Comparison of ENCODE assay signal across 8 cellular contexts in the genomic region with DNA sequence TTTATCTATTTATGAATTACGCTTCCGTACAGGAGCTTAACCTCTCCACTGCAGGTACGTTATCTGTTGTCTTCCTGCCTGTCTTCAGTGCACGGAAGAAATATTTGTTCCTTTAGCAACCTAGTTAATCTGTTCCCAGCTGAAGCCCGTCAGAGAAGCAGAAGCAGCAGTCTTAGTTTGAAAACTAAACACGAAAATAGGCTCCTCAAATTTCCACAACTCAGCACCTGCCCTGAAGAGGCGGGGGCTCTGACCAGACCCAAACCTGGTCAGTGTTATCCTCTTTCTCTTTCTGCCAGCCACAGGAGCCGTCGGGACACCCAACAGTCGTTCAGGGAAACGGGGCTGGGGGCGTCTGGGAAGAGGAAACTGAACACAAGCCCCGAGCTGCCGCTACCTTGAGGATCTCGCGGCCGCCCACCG. TPM values are rescaled to one million over a fixed set of nuclear protein-coding genes. Genes with fewer than 3 reads are reported as not detected.
DNase-seq lines count a peak whose midpoint lies in the region; ATAC-seq, FAIRE-seq and TF ChIP-seq lines count a peak whose summit lies in the region.

No MANE protein-coding gene starts in this region.

- no peaks in the 10 kb centered on the region; the same call in 1 of the 2 replicates for H3K79me1 ChIP-seq in H1 (ENCODE audit: low read depth, low read length)

- H3K9ac ChIP-seq in OCI-LY3 (ENCODE audit: low read length), result peak overlapping the region; percentile 94
- peak overlapping the region; percentile 63 to 97 (median 96) for H3K9ac ChIP-seq in H1 (replicated peaks in 1 of 4; ENCODE audit: extremely low read depth in 1 of 4, low read depth in 3 of 4, low read length in 3 of 4)

- H3K36me3 Mint-ChIP-seq in activated CD4-positive, alpha-beta T cell treated with anti-CD3 and anti-CD28 coated beads, Interleukin-2, amount 10 ng/mL, durations not matched to agents 24 days and 14 days (ENCODE audit: low read depth), result peaks cover 35% of the 10 kb centered on the region

- peak overlapping the region; percentile 98; the same call in 1 of the 2 replicates for H4K8ac ChIP-seq in H1 (ENCODE audit: extremely low read depth, insufficient read depth, low read length)

- H3K4ac ChIP-seq in H1 (replicated peaks; ENCODE audit: insufficient read length, low read depth, low read length), result peak overlapping the region; percentile 82

- peaks cover 46% of the 10 kb centered on the region for H3K4me1 Mint-ChIP-seq in activated CD4-positive, alpha-beta T cell treated with anti-CD3 and anti-CD28 coated beads, Interleukin-2, amount 10 ng/mL, durations not matched to agents 24 days and 14 days

- H3K9me3 ChIP-seq in OCI-LY3 (ENCODE audit: insufficient read depth, low read length), result no peaks in the 10 kb centered on the region
- H3K9me3 ChIP-seq in H1 (ENCODE audit: insufficient read depth in 2 of 2, low read depth in 1 of 2, low read length in 1 of 2), result no peaks in the 10 kb centered on the region
- peaks cover 2% of the 10 kb centered on the region for H3K9me3 ChIP-seq in neuron (ENCODE audit: low read length)

- WGBS in H1 (ENCODE audit: extremely low coverage in 1 of 2, insufficient coverage in 1 of 2, insufficient read length in 1 of 2, insufficient replicate concordance in 2 of 2, low coverage in 1 of 2, low lambda C conversion rate in 2 of 2, missing lambda C conversion rate in 1 of 2), 2 experiments, result 2% methylated on average over 18 of the region's 18 CpGs; no CpG with 5 or more reads in 1 of the 2 experiments

- H2BK5ac ChIP-seq in H1 (ENCODE audit: low read depth, low read length), result peak overlapping the region; percentile 91

- peak overlapping the region; percentile 96 for H4K5ac ChIP-seq in H1 (ENCODE audit: insufficient read length, low read depth, low read length)

- TF ChIP-seq RAD21 in H1 (IDR thresholded peaks at IDR 0.05 in 1 of 2, conservative IDR thresholded peaks at IDR 0.05 in 1 of 2; ENCODE audit: low read depth in 2 of 2, low read length in 2 of 2), result no peak

- peak overlapping the region; percentile 99 for H3K27ac Mint-ChIP-seq in activated CD4-positive, alpha-beta T cell treated with anti-CD3 and anti-CD28 coated beads, Interleukin-2, amount 10 ng/mL, durations not matched to agents 24 days and 14 days

- H2AFZ ChIP-seq in OCI-LY3 (ENCODE audit: low read depth, low read length) (peak overlapping the region; percentile 93; the same call in 1 of the 2 replicates), H1 (ENCODE audit: low read length) (peak overlapping the region; percentile 0; the same call in 1 of the 2 replicates), neuron (ENCODE audit: low read depth, low read length) (peak overlapping the region; percentile 50)

- H3K14ac ChIP-seq in H1 (ENCODE audit: insufficient read length), result no peak overlapping the region

- H2AK5ac ChIP-seq in H1 (ENCODE audit: low read depth, low read length), result no peak overlapping the region

- no peaks in the 10 kb centered on the region for H3K9me3 Mint-ChIP-seq in activated CD4-positive, alpha-beta T cell treated with anti-CD3 and anti-CD28 coated beads, Interleukin-2, amount 10 ng/mL, durations not matched to agents 24 days and 14 days

- peaks cover 77% of the 10 kb centered on the region for H3K79me2 ChIP-seq in OCI-LY3 (ENCODE audit: low read length)
- peaks cover 5 to 48% of the 10 kb centered on the region in 2 experiments; a peak in 3 of 4 replicates for H3K79me2 ChIP-seq in H1 (ENCODE audit: control insufficient read depth in 1 of 2, insufficient read depth in 2 of 2, low read length in 2 of 2)

- peak overlapping the region; percentile 52 for H4K91ac ChIP-seq in H1 (replicated peaks; ENCODE audit: insufficient read length, low read length)

- TF ChIP-seq CTCF in OCI-LY3 (IDR thresholded peaks at IDR 0.05; ENCODE audit: low read depth, low read length) (no peak), H1 (IDR thresholded peaks at IDR 0.05; ENCODE audit: control extremely low read depth in 1 of 3, insufficient read depth in 1 of 3, low read depth in 1 of 3, low read length in 3 of 3) (no peak)

- peak; percentile 8 for ATAC-seq in HG02852 (IDR thresholded peaks at IDR 0.05; ENCODE audit: unreplicated experiment)

- in situ Hi-C loops in G401 (cut with HindIII; ENCODE audit: low sequenced_read_pairs), result no loop called here

- H3K23me2 ChIP-seq in H1 (ENCODE audit: low read depth, low read length), result peaks cover 6% of the 10 kb centered on the region

- intact Hi-C loops in activated CD4-positive, alpha-beta T cell treated with anti-CD3 and anti-CD28 coated beads, Interleukin-2, amount 10 ng/mL, durations not matched to agents 24 days and 14 days (cut with micrococcal nuclease), result no loop called here

- TF ChIP-seq POLR2A in H1 (IDR thresholded peaks at IDR 0.05; ENCODE audit: control extremely low read depth in 1 of 2, low read depth in 2 of 2, low read length in 2 of 2), result no peak

- no peak overlapping the region for H3K23ac ChIP-seq in H1 (ENCODE audit: insufficient read length)

- POLR2A ChIA-PET in H1 (lab: Charles Lee; ENCODE audit: partially characterized antibody), result interaction anchor here (1.2 to 9.6 kb wide), 12 partner anchors 10 to 74 kb away, joined by 3 to 189 read pairs (median 12); partner anchors contain the start of genes CCNG1 and MAT2B

- H2BK15ac ChIP-seq in H1 (ENCODE audit: low read length), result no peak overlapping the region

- H4K20me1 ChIP-seq in OCI-LY3 (ENCODE audit: insufficient read depth, low read length) (no peaks in the 10 kb centered on the region), H1 (replicated peaks in 1 of 2; ENCODE audit: control insufficient read depth in 1 of 2, insufficient read depth in 2 of 2, low read length in 2 of 2) (no peaks in the 10 kb centered on the region)

- H3K27me3 ChIP-seq in OCI-LY3 (ENCODE audit: low read depth, low read length) (no peaks in the 10 kb centered on the region), H1 (replicated peaks in 1 of 4; ENCODE audit: control insufficient read depth in 3 of 4, extremely low read depth in 1 of 4, insufficient read depth in 3 of 4, low read length in 3 of 4) (no peaks in the 10 kb centered on the region), neuron (ENCODE audit: insufficient read depth, low read length) (no peaks in the 10 kb centered on the region)

- no peak for TF ChIP-seq EP300 in H1 (IDR thresholded peaks at IDR 0.05; ENCODE audit: borderline replicate concordance in 1 of 2, low read depth in 2 of 2, low read length in 2 of 2)

- peak overlapping the region; percentile 97 for H3K56ac ChIP-seq in H1 (replicated peaks; ENCODE audit: insufficient read length, low read depth, low read length)

- peak overlapping the region; percentile 60; the same call in 1 of the 2 replicates for H3K18ac ChIP-seq in H1 (ENCODE audit: extremely low read depth, low read length)

- peak overlapping the region; percentile 93 for H3K4me3 ChIP-seq in OCI-LY3 (ENCODE audit: low read length)
- peak overlapping the region; percentile 61 to 84 (median 74) for H3K4me3 ChIP-seq in H1 (ENCODE audit: extremely low read depth in 1 of 4, insufficient read depth in 2 of 4, low read depth in 3 of 4, low read length in 4 of 4)
- peak overlapping the region; percentile 62 for H3K4me3 ChIP-seq in neuron (ENCODE audit: low read length)

- FAIRE-seq in H1 (lab: Jason Lieb, UNC), result no peak

- DNase-seq in activated CD4-positive, alpha-beta T cell treated with anti-CD3 and anti-CD28 coated beads, Interleukin-2, amount 10 ng/mL, durations not matched to agents 24 days and 14 days, result no peak
- no peak for DNase-seq in activated CD4-positive, alpha-beta T cell treated with anti-CD3 and anti-CD28 coated beads, Interleukin-2, amount 50 U/mL, for 1 hour
- no peak for DNase-seq in H1 (ENCODE audit: low read depth in 1 of 2, low spot score in 2 of 2)
- no peak for DNase-seq in ureter (ENCODE audit: low spot score)
- DNase-seq in G401 (ENCODE audit: low spot score), result no peak

- H3K4me3 Mint-ChIP-seq in activated CD4-positive, alpha-beta T cell treated with anti-CD3 and anti-CD28 coated beads, Interleukin-2, amount 10 ng/mL, durations not matched to agents 24 days and 14 days, result peak overlapping the region; percentile 90

- H3K27ac ChIP-seq in OCI-LY3 (ENCODE audit: low read length) (peak overlapping the region; percentile 97), H1 (ENCODE audit: low read depth, low read length) (peak overlapping the region; percentile 99)

- H3K27me3 Mint-ChIP-seq in activated CD4-positive, alpha-beta T cell treated with anti-CD3 and anti-CD28 coated beads, Interleukin-2, amount 10 ng/mL, durations not matched to agents 24 days and 14 days, result no peaks in the 10 kb centered on the region

- no peak overlapping the region; the same call in 1 of the 2 replicates for H2BK12ac ChIP-seq in H1 (ENCODE audit: low read depth, low read length)

- no peak overlapping the region for H2BK120ac ChIP-seq in H1 (replicated peaks; ENCODE audit: low read depth, low read length)

- H3K4me1 ChIP-seq in OCI-LY3 (ENCODE audit: low read length) (peaks cover 22% of the 10 kb centered on the region), H1 (replicated peaks in 1 of 4; ENCODE audit: control insufficient read depth in 3 of 4, insufficient read depth in 4 of 4, low read length in 3 of 4) (peaks cover 0 to 7% (median 2%) of the 10 kb centered on the region in 4 experiments; a peak in 4 of 7 replicates), neuron (ENCODE audit: insufficient read depth, low read length) (peaks cover 15% of the 10 kb centered on the region)

- peaks cover 25% of the 10 kb centered on the region for H3K36me3 ChIP-seq in OCI-LY3 (replicated peaks; ENCODE audit: low read depth, low read length)
- peaks cover 2 to 23% (median 9%) of the 10 kb centered on the region in 4 experiments; a peak in 4 of 8 replicates for H3K36me3 ChIP-seq in H1 (ENCODE audit: control insufficient read depth in 2 of 4, insufficient read depth in 4 of 4, low read length in 3 of 4)
- peaks cover 25% of the 10 kb centered on the region for H3K36me3 ChIP-seq in neuron (ENCODE audit: insufficient read depth, low read length)

- CTCF ChIA-PET in H1 (lab: Charles Lee; ENCODE audit: partially characterized antibody), result interaction anchor here (1.4 to 1.9 kb wide), 3 partner anchors 21 to 44 kb away, joined by 3 to 8 read pairs (median 8); no protein-coding TSS in a partner anchor

- H2BK20ac ChIP-seq in H1 (ENCODE audit: low read length), result no peak overlapping the region

- H3K4me2 ChIP-seq in OCI-LY3 (ENCODE audit: low read length) (peak overlapping the region; percentile 77), H1 (ENCODE audit: insufficient read depth in 1 of 2, low read depth in 2 of 2, low read length in 2 of 2) (peak overlapping the region; percentile 64 to 79)

RNA-seq across cellular contexts. Expression of gene NUDCD2, which starts 0.4 kb away (rescaled TPM):
- 44.5 and 50.3 TPM in 2 replicates for total RNA-seq in activated CD4-positive, alpha-beta T cell treated with anti-CD3 and anti-CD28 coated beads, Interleukin-2, amount 10 ng/mL, durations not matched to agents 24 days and 14 days
- total RNA-seq in H1 (2021; fragmentation: NEBNext Ultra II Directional; extraction: Animal tissue kit (Norgen Biotek cat#: 25700)), result 48.5 and 59.5 TPM in 2 replicates
- polyA plus RNA-seq in H1 (2011; rRNA removed), result 6.8 and 12.2 TPM in 2 replicates
- polyA plus RNA-seq in H1 (2011; cell fraction: cytosol; rRNA removed), result 21.8 TPM
- polyA plus RNA-seq in H1 (2011; cell fraction: nucleus; rRNA removed), result 8.5 TPM
- polyA plus RNA-seq in H1 (2012, experiment 1 of 2), result 29.4 to 50.6 TPM (median 38.4 TPM) in 4 replicates
- 4.4 TPM for polyA plus RNA-seq in H1 (2012, experiment 2 of 2)
- 22.5 TPM for polyA plus RNA-seq in H1 (2013, experiment 1 of 2)
- polyA plus RNA-seq in H1 (2013, experiment 2 of 2), result 23.9 TPM
- polyA minus RNA-seq in H1 (2011; rRNA and poly(A)+ RNA removed), result 5.1 and 6.6 TPM in 2 replicates
- polyA minus RNA-seq in H1 (2011; cell fraction: cytosol; rRNA and poly(A)+ RNA removed), result 4.0 TPM
- 9.3 TPM for polyA minus RNA-seq in H1 (2011; cell fraction: nucleus; rRNA and poly(A)+ RNA removed)
- 28.1 TPM for total RNA-seq in ureter
- total RNA-seq in G401 (2014; rRNA removed; shearing (Covaris generic)), result 14.1 and 27.4 TPM in 2 replicates

RNA-seq across cellular contexts. Expression of gene HMMR, which starts 1.0 kb away (rescaled TPM):
- total RNA-seq in activated CD4-positive, alpha-beta T cell treated with anti-CD3 and anti-CD28 coated beads, Interleukin-2, amount 10 ng/mL, durations not matched to agents 24 days and 14 days, result 29.1 and 30.8 TPM in 2 replicates
- total RNA-seq in H1 (2021; fragmentation: NEBNext Ultra II Directional; extraction: Animal tissue kit (Norgen Biotek cat#: 25700)), result 70.6 and 77.3 TPM in 2 replicates
- 8.2 and 17.5 TPM in 2 replicates for polyA plus RNA-seq in H1 (2011; rRNA removed)
- polyA plus RNA-seq in H1 (2011; cell fraction: cytosol; rRNA removed), result 24.3 TPM
- 6.2 TPM for polyA plus RNA-seq in H1 (2011; cell fraction: nucleus; rRNA removed)
- 26.3 to 52.3 TPM (median 32.2 TPM) in 4 replicates for polyA plus RNA-seq in H1 (2012, experiment 1 of 2)
- 2.5 TPM for polyA plus RNA-seq in H1 (2012, experiment 2 of 2)
- 96.7 TPM for polyA plus RNA-seq in H1 (2013, experiment 1 of 2)
- 94.3 TPM for polyA plus RNA-seq in H1 (2013, experiment 2 of 2)
- polyA minus RNA-seq in H1 (2011; rRNA and poly(A)+ RNA removed), result 14.3 and 18.1 TPM in 2 replicates
- 19.7 TPM for polyA minus RNA-seq in H1 (2011; cell fraction: cytosol; rRNA and poly(A)+ RNA removed)
- 32.9 TPM for polyA minus RNA-seq in H1 (2011; cell fraction: nucleus; rRNA and poly(A)+ RNA removed)
- total RNA-seq in ureter, result 0.31 TPM
- total RNA-seq in G401 (2014; rRNA removed; shearing (Covaris generic)), result 51.6 and 77.6 TPM in 2 replicates

RNA-seq across cellular contexts. Expression of gene CCNG1, which starts 22.1 kb away (rescaled TPM):
- total RNA-seq in activated CD4-positive, alpha-beta T cell treated with anti-CD3 and anti-CD28 coated beads, Interleukin-2, amount 10 ng/mL, durations not matched to agents 24 days and 14 days, result 72.5 and 75.1 TPM in 2 replicates
- 363 and 369 TPM in 2 replicates for total RNA-seq in H1 (2021; fragmentation: NEBNext Ultra II Directional; extraction: Animal tissue kit (Norgen Biotek cat#: 25700))
- 84.2 and 165 TPM in 2 replicates for polyA plus RNA-seq in H1 (2011; rRNA removed)
- polyA plus RNA-seq in H1 (2011; cell fraction: cytosol; rRNA removed), result 161 TPM
- polyA plus RNA-seq in H1 (2011; cell fraction: nucleus; rRNA removed), result 578 TPM
- polyA plus RNA-seq in H1 (2012, experiment 1 of 2), result 406 to 539 TPM (median 492 TPM) in 4 replicates
- 47.5 TPM for polyA plus RNA-seq in H1 (2012, experiment 2 of 2)
- polyA plus RNA-seq in H1 (2013, experiment 1 of 2), result 418 TPM
- 323 TPM for polyA plus RNA-seq in H1 (2013, experiment 2 of 2)
- polyA minus RNA-seq in H1 (2011; rRNA and poly(A)+ RNA removed), result 199 and 395 TPM in 2 replicates
- polyA minus RNA-seq in H1 (2011; cell fraction: cytosol; rRNA and poly(A)+ RNA removed), result 114 TPM
- polyA minus RNA-seq in H1 (2011; cell fraction: nucleus; rRNA and poly(A)+ RNA removed), result 471 TPM
- 159 TPM for total RNA-seq in ureter
- total RNA-seq in G401 (2014; rRNA removed; shearing (Covaris generic)), result 422 and 554 TPM in 2 replicates

RNA-seq across cellular contexts. Expression of gene MAT2B, which starts 45.9 kb away (rescaled TPM):
- 104 and 105 TPM in 2 replicates for total RNA-seq in activated CD4-positive, alpha-beta T cell treated with anti-CD3 and anti-CD28 coated beads, Interleukin-2, amount 10 ng/mL, durations not matched to agents 24 days and 14 days
- total RNA-seq in H1 (2021; fragmentation: NEBNext Ultra II Directional; extraction: Animal tissue kit (Norgen Biotek cat#: 25700)), result 64.1 and 65.2 TPM in 2 replicates
- 18.7 and 33.9 TPM in 2 replicates for polyA plus RNA-seq in H1 (2011; rRNA removed)
- polyA plus RNA-seq in H1 (2011; cell fraction: cytosol; rRNA removed), result 45.9 TPM
- polyA plus RNA-seq in H1 (2011; cell fraction: nucleus; rRNA removed), result 19.2 TPM
- polyA plus RNA-seq in H1 (2012, experiment 1 of 2), result 45.1 to 66.2 TPM (median 56.0 TPM) in 4 replicates
- 8.1 TPM for polyA plus RNA-seq in H1 (2012, experiment 2 of 2)
- polyA plus RNA-seq in H1 (2013, experiment 1 of 2), result 37.6 TPM
- polyA plus RNA-seq in H1 (2013, experiment 2 of 2), result 37.6 TPM
- polyA minus RNA-seq in H1 (2011; rRNA and poly(A)+ RNA removed), result 51.2 and 74.4 TPM in 2 replicates
- polyA minus RNA-seq in H1 (2011; cell fraction: cytosol; rRNA and poly(A)+ RNA removed), result 32.3 TPM
- polyA minus RNA-seq in H1 (2011; cell fraction: nucleus; rRNA and poly(A)+ RNA removed), result 43.0 TPM
- 53.5 TPM for total RNA-seq in ureter
- total RNA-seq in G401 (2014; rRNA removed; shearing (Covaris generic)), result 39.8 and 46.9 TPM in 2 replicates

Comparison
In these comparisons a context has a peak if more than half of its experiments do, and no peak if none do; other contexts are left out.
1. H2AFZ ChIP-seq: peak in every context shown above with its lines; median percentile 93 in OCI-LY3; 50 in neuron; 0 in H1.
2. RNA of gene HMMR, which starts 1.0 kb away (total RNA-seq): 51.6 to 77.6 TPM in G401, 70.6 to 77.3 TPM in H1 and 29.1 to 30.8 TPM in activated CD4-positive, alpha-beta T cell treated with anti-CD3 and anti-CD28 coated beads, Interleukin-2, amount 10 ng/mL, durations not matched to agents 24 days and 14 days; 0.31 TPM in ureter (single experiment); every median in the first group is over 10 times any median in the second.
3. Peak in every context shown above with its lines, with median percentiles within 50 percentile points of each other: H3K4me3 ChIP-seq.